ENCODE assay signal across 7 cellular contexts in the genomic region with DNA sequence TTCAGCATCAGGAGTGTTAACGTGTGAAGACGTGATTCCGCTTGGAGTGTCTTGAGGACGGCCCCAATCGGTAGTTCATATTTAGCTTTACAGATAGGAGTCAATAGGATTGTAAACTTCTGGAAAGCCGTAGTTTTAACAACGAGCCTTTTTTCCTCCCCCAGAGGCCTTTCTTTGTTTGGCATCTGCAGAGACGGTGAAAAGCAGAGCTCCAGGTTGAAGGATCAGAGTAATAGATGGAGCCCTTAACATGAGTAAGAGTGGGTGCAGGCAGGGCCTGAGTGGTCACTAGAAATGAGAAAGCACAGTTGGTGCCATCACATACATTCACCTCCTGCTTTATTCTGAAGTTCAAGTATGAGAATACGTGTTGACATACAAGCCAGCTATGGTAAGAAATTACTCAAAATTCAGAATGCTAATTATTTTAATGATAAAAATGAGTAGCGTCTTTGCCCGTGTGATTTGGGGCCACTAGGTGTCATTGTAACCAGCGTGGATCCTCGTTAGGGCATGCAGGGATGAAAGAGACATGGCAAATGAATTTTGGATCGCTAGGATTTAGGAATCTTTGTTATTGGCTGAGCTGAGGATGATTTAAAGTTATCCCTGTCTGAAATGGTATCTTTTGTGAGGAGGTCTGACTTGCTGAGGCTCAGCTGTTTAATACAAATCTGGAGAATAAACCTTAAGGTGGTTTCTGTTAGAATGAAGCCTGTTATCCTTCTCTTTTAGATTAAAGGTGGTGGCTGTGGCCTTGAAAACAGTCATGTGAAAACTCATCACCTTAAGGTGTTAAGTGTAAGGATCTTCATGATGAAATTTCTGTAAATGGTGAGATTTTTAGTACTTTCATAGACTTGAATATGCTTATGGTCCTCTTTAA. TPM values are rescaled to one million over a fixed set of nuclear protein-coding genes. Genes with fewer than 3 reads are reported as not detected.
A peak's percentile ranks its signal among the peaks of the same experiment; 100 is the strongest.
DNase-seq lines count a peak whose midpoint lies in the region; ATAC-seq lines count a peak whose summit lies in the region.

No MANE protein-coding gene starts in this region.

- H3K27ac ChIP-seq in right cardiac atrium (ENCODE audit: low read length), result peak overlapping the region; percentile 90

- intact Hi-C loops in activated T-helper 1 cell treated with anti-CD3 and anti-CD28 coated beads, Interleukin-12 subunit alpha, Interleukin-12 subunit beta, Interleukin-2, Interleukin-4 antibody, amounts not matched to agents 30 ng/mL and 10 ng/mL and 1 ng/mL, durations not matched to agents 14 hours and 24 hours and 36 hours (cut with micrococcal nuclease), result loop anchor here (1.0 to 5.0 kb wide), 5 partner anchors 66 to 1706 kb away; a partner anchor contains a TSS
- intact Hi-C loops in right cardiac atrium (cut with DNase I), result loop anchor here in 2 of 4 donors (5.0 to 10.0 kb wide), 4 partner anchors 36 to 156 kb away; a partner anchor contains a TSS

- peak overlapping the region; percentile 98 for H3K4me3 Mint-ChIP-seq in activated T-helper 1 cell treated with anti-CD3 and anti-CD28 coated beads, Interleukin-12 subunit alpha, Interleukin-12 subunit beta, Interleukin-2, Interleukin-4 antibody, amounts not matched to agents 30 ng/mL and 10 ng/mL and 1 ng/mL, durations not matched to agents 14 hours and 24 hours and 36 hours

- no peaks in the 10 kb centered on the region for H3K27me3 Mint-ChIP-seq in activated T-helper 1 cell treated with anti-CD3 and anti-CD28 coated beads, Interleukin-12 subunit alpha, Interleukin-12 subunit beta, Interleukin-2, Interleukin-4 antibody, amounts not matched to agents 30 ng/mL and 10 ng/mL and 1 ng/mL, durations not matched to agents 14 hours and 24 hours and 36 hours (ENCODE audit: insufficient read depth)

- peaks cover 52% of the 10 kb centered on the region for H3K4me1 Mint-ChIP-seq in activated T-helper 1 cell treated with anti-CD3 and anti-CD28 coated beads, Interleukin-12 subunit alpha, Interleukin-12 subunit beta, Interleukin-2, Interleukin-4 antibody, amounts not matched to agents 30 ng/mL and 10 ng/mL and 1 ng/mL, durations not matched to agents 14 hours and 24 hours and 36 hours (ENCODE audit: low read depth)

- no peaks in the 10 kb centered on the region for H3K9me3 Mint-ChIP-seq in activated T-helper 1 cell treated with anti-CD3 and anti-CD28 coated beads, Interleukin-12 subunit alpha, Interleukin-12 subunit beta, Interleukin-2, Interleukin-4 antibody, amounts not matched to agents 30 ng/mL and 10 ng/mL and 1 ng/mL, durations not matched to agents 14 hours and 24 hours and 36 hours

- H3K27me3 ChIP-seq in right cardiac atrium (ENCODE audit: control insufficient read depth, insufficient read depth), result no peaks in the 10 kb centered on the region

- DNase-seq in G401 (ENCODE audit: low spot score) (peak; percentile 47), KBM-7 (peak; percentile 48), right cardiac atrium (no peak), skeletal muscle cell (ENCODE audit: low read depth) (no peak), cerebellar nuclear complex (lab: John Stamatoyannopoulos, UW) (no peak)
- no peak for DNase-seq in activated T-helper 1 cell treated with anti-CD3 and anti-CD28 coated beads, Interleukin-12 subunit alpha, Interleukin-12 subunit beta, Interleukin-2, Interleukin-4 antibody, amounts not matched to agents 30 ng/mL and 10 ng/mL and 1 ng/mL, durations not matched to agents 14 hours and 24 hours and 36 hours (ENCODE audit: low spot score)

- H3K9me3 ChIP-seq in right cardiac atrium (ENCODE audit: control insufficient read depth, low read length), result no peaks in the 10 kb centered on the region

- WGBS in right cardiac atrium, result under 1% methylated on average over 14 of the region's 14 CpGs

- H3K4me1 ChIP-seq in right cardiac atrium (ENCODE audit: control insufficient read depth, insufficient read depth, low read length), result peaks cover 2% of the 10 kb centered on the region

- H3K4me3 ChIP-seq in right cardiac atrium (ENCODE audit: low read length) (peak overlapping the region; percentile 80), skeletal muscle cell (ENCODE audit: low read depth, low read length) (peak overlapping the region; percentile 78)

- in situ Hi-C loops in G401 (cut with HindIII; ENCODE audit: low sequenced_read_pairs) (no loop called here), KBM-7 (cut with MboI; ENCODE audit: low pct_unique_long_range_greater_than_20kb, low sequenced_read_pairs) (no loop called here)

- H3K36me3 Mint-ChIP-seq in activated T-helper 1 cell treated with anti-CD3 and anti-CD28 coated beads, Interleukin-12 subunit alpha, Interleukin-12 subunit beta, Interleukin-2, Interleukin-4 antibody, amounts not matched to agents 30 ng/mL and 10 ng/mL and 1 ng/mL, durations not matched to agents 14 hours and 24 hours and 36 hours (ENCODE audit: low read depth), result peaks cover 56% of the 10 kb centered on the region

- H3K27ac Mint-ChIP-seq in activated T-helper 1 cell treated with anti-CD3 and anti-CD28 coated beads, Interleukin-12 subunit alpha, Interleukin-12 subunit beta, Interleukin-2, Interleukin-4 antibody, amounts not matched to agents 30 ng/mL and 10 ng/mL and 1 ng/mL, durations not matched to agents 14 hours and 24 hours and 36 hours, result peak overlapping the region; percentile 97

- ATAC-seq in right cardiac atrium (peak in 1 of 2 donors; percentile 47), GM19452 (IDR thresholded peaks at IDR 0.05; ENCODE audit: unreplicated experiment) (no peak)

RNA-seq across cellular contexts. Expression of a gene that starts 18.6 kb away (rescaled TPM):
- 9.4 and 12.2 TPM in 2 replicates for total RNA-seq in G401 (2014; rRNA removed; shearing (Covaris generic))
- not detected in 2 replicates for total RNA-seq in activated T-helper 1 cell treated with anti-CD3 and anti-CD28 coated beads, Interleukin-12 subunit alpha, Interleukin-12 subunit beta, Interleukin-2, Interleukin-4 antibody, amounts not matched to agents 30 ng/mL and 10 ng/mL and 1 ng/mL, durations not matched to agents 14 hours and 24 hours and 36 hours
- 10 to 100 TPM in 3 of 4 donors, 1 to 10 TPM in 1; 6.1 to 11.6 (median 10.9) TPM for total RNA-seq in right cardiac atrium
- 9.8 TPM for polyA plus RNA-seq in right cardiac atrium

RNA-seq across cellular contexts. Expression of a gene that starts 20.9 kb away (rescaled TPM):
- 3.1 and 3.3 TPM in 2 replicates for total RNA-seq in G401 (2014; rRNA removed; shearing (Covaris generic))
- total RNA-seq in activated T-helper 1 cell treated with anti-CD3 and anti-CD28 coated beads, Interleukin-12 subunit alpha, Interleukin-12 subunit beta, Interleukin-2, Interleukin-4 antibody, amounts not matched to agents 30 ng/mL and 10 ng/mL and 1 ng/mL, durations not matched to agents 14 hours and 24 hours and 36 hours, result not detected in 2 replicates
- total RNA-seq in right cardiac atrium, result 10 to 100 TPM; 46.6 to 83.9 (median 67.3) TPM
- 58.7 TPM for polyA plus RNA-seq in right cardiac atrium

RNA-seq across cellular contexts. Expression of a gene that starts 27.2 kb away (rescaled TPM):
- 14.3 and 30.6 TPM in 2 replicates for total RNA-seq in G401 (2014; rRNA removed; shearing (Covaris generic))
- not detected in 2 replicates for total RNA-seq in activated T-helper 1 cell treated with anti-CD3 and anti-CD28 coated beads, Interleukin-12 subunit alpha, Interleukin-12 subunit beta, Interleukin-2, Interleukin-4 antibody, amounts not matched to agents 30 ng/mL and 10 ng/mL and 1 ng/mL, durations not matched to agents 14 hours and 24 hours and 36 hours
- 1 to 10 TPM; 4.0 to 5.8 (median 5.5) TPM for total RNA-seq in right cardiac atrium
- polyA plus RNA-seq in right cardiac atrium, result 4.2 TPM

RNA-seq across cellular contexts. Expression of a gene that starts 57.2 kb away (rescaled TPM):
- 4.1 and 13.1 TPM in 2 replicates for total RNA-seq in G401 (2014; rRNA removed; shearing (Covaris generic))
- 53.2 and 53.7 TPM in 2 replicates for total RNA-seq in activated T-helper 1 cell treated with anti-CD3 and anti-CD28 coated beads, Interleukin-12 subunit alpha, Interleukin-12 subunit beta, Interleukin-2, Interleukin-4 antibody, amounts not matched to agents 30 ng/mL and 10 ng/mL and 1 ng/mL, durations not matched to agents 14 hours and 24 hours and 36 hours
- total RNA-seq in right cardiac atrium, result 10 to 100 TPM; 10.2 to 16.4 (median 12.8) TPM
- 11.2 TPM for polyA plus RNA-seq in right cardiac atrium

Comparison
In these comparisons a context has a peak if more than half of its experiments do, and no peak if none do; other contexts are left out.
1. DNase-seq: peak in G401 (single experiment) and KBM-7 (single experiment); none in activated T-helper 1 cell treated with anti-CD3 and anti-CD28 coated beads, Interleukin-12 subunit alpha, Interleukin-12 subunit beta, Interleukin-2, Interleukin-4 antibody, amounts not matched to agents 30 ng/mL and 10 ng/mL and 1 ng/mL, durations not matched to agents 14 hours and 24 hours and 36 hours (single experiment), right cardiac atrium (0 of 3), skeletal muscle cell (single experiment) and cerebellar nuclear complex (0 of 2).
2. RNA of a gene that starts 20.9 kb away (total RNA-seq): 46.6 to 83.9 TPM in right cardiac atrium; 3.1 to 3.3 TPM in G401 and not detected in activated T-helper 1 cell treated with anti-CD3 and anti-CD28 coated beads, Interleukin-12 subunit alpha, Interleukin-12 subunit beta, Interleukin-2, Interleukin-4 antibody, amounts not matched to agents 30 ng/mL and 10 ng/mL and 1 ng/mL, durations not matched to agents 14 hours and 24 hours and 36 hours; every median in the first group is over 10 times any median in the second.